8 cellular contexts compared by ENCODE assay signal in genomic region chr17:2302740-2303277, GRCh38. TPM values are rescaled to one million over a fixed set of nuclear protein-coding genes. Genes with fewer than 3 reads are reported as not detected.
DNase-seq lines count a peak whose midpoint lies in the region; ATAC-seq lines count a peak whose summit lies in the region.

No MANE protein-coding gene starts in this region.

- in situ Hi-C loops in KBM-7 (cut with MboI; ENCODE audit: low pct_unique_long_range_greater_than_20kb, low sequenced_read_pairs), result no loop called here

- peak overlapping the region; percentile 85 for H3K27ac Mint-ChIP-seq in activated T-helper 1 cell treated with anti-CD3 and anti-CD28 coated beads, Interleukin-12 subunit alpha, Interleukin-12 subunit beta, Interleukin-2, Interleukin-4 antibody, amounts not matched to agents 30 ng/mL and 10 ng/mL and 1 ng/mL, durations not matched to agents 14 hours and 24 hours and 36 hours
- peak overlapping the region; percentile 72 to 93 (median 88) for H3K27ac Mint-ChIP-seq in immature natural killer cell

- H3K9me3 Mint-ChIP-seq in activated T-helper 1 cell treated with anti-CD3 and anti-CD28 coated beads, Interleukin-12 subunit alpha, Interleukin-12 subunit beta, Interleukin-2, Interleukin-4 antibody, amounts not matched to agents 30 ng/mL and 10 ng/mL and 1 ng/mL, durations not matched to agents 14 hours and 24 hours and 36 hours, result no peaks in the 10 kb centered on the region
- H3K9me3 Mint-ChIP-seq in immature natural killer cell, result no peaks in the 10 kb centered on the region

- DNase-seq in activated T-helper 1 cell treated with anti-CD3 and anti-CD28 coated beads, Interleukin-12 subunit alpha, Interleukin-12 subunit beta, Interleukin-2, Interleukin-4 antibody, amounts not matched to agents 30 ng/mL and 10 ng/mL and 1 ng/mL, durations not matched to agents 14 hours and 24 hours and 36 hours (ENCODE audit: low spot score), result no peak
- DNase-seq in immature natural killer cell, result no peak
- peak in 2 of 49 donors; percentile 41 to 46 for DNase-seq in substantia nigra (lab: John Stamatoyannopoulos, UW)
- DNase-seq in KBM-7, result no peak
- no peak for DNase-seq in NK-92 treated with Interleukin-12 subunit alpha and Interleukin-12 subunit beta, amount 100 ng/mL, for 24 hours (lab: John Stamatoyannopoulos, UW)
- DNase-seq in stimulated activated CD4-positive, alpha-beta T cell treated with anti-CD3 and anti-CD28 coated beads, Interleukin-12 subunit alpha, Interleukin-12 subunit beta, amount 100 ng/mL, for 4 hours, result no peak

- H3K4me1 Mint-ChIP-seq in activated T-helper 1 cell treated with anti-CD3 and anti-CD28 coated beads, Interleukin-12 subunit alpha, Interleukin-12 subunit beta, Interleukin-2, Interleukin-4 antibody, amounts not matched to agents 30 ng/mL and 10 ng/mL and 1 ng/mL, durations not matched to agents 14 hours and 24 hours and 36 hours (ENCODE audit: low read depth), result peaks cover 46% of the 10 kb centered on the region
- peaks cover 41 to 53% of the 10 kb centered on the region in 2 donors for H3K4me1 Mint-ChIP-seq in immature natural killer cell

- peak; percentile 5 for ATAC-seq in HG02885 (IDR thresholded peaks at IDR 0.05; ENCODE audit: poor library complexity, unreplicated experiment)

- H3K27ac ChIP-seq in substantia nigra (ENCODE audit: low read depth, low read length, poor library complexity, severe bottlenecking), result peak overlapping the region; percentile 79

- H3K4me3 Mint-ChIP-seq in activated T-helper 1 cell treated with anti-CD3 and anti-CD28 coated beads, Interleukin-12 subunit alpha, Interleukin-12 subunit beta, Interleukin-2, Interleukin-4 antibody, amounts not matched to agents 30 ng/mL and 10 ng/mL and 1 ng/mL, durations not matched to agents 14 hours and 24 hours and 36 hours, result peak overlapping the region; percentile 92
- H3K4me3 Mint-ChIP-seq in immature natural killer cell, result peak overlapping the region; percentile 89 to 93 (median 92)

- H3K4me3 ChIP-seq in GM08714 (ENCODE audit: low read length), result peak overlapping the region; percentile 85

- H3K27me3 Mint-ChIP-seq in activated T-helper 1 cell treated with anti-CD3 and anti-CD28 coated beads, Interleukin-12 subunit alpha, Interleukin-12 subunit beta, Interleukin-2, Interleukin-4 antibody, amounts not matched to agents 30 ng/mL and 10 ng/mL and 1 ng/mL, durations not matched to agents 14 hours and 24 hours and 36 hours (ENCODE audit: insufficient read depth), result no peaks in the 10 kb centered on the region
- H3K27me3 Mint-ChIP-seq in immature natural killer cell (ENCODE audit: low read depth in 3 of 3), result peaks cover 3 to 8% (median 4%) of the 10 kb centered on the region in 3 donors

- H3K36me3 Mint-ChIP-seq in activated T-helper 1 cell treated with anti-CD3 and anti-CD28 coated beads, Interleukin-12 subunit alpha, Interleukin-12 subunit beta, Interleukin-2, Interleukin-4 antibody, amounts not matched to agents 30 ng/mL and 10 ng/mL and 1 ng/mL, durations not matched to agents 14 hours and 24 hours and 36 hours (ENCODE audit: low read depth), result peaks cover 28% of the 10 kb centered on the region
- H3K36me3 Mint-ChIP-seq in immature natural killer cell, result peaks cover 9 to 12% (median 10%) of the 10 kb centered on the region in 3 donors

- intact Hi-C loops in activated T-helper 1 cell treated with anti-CD3 and anti-CD28 coated beads, Interleukin-12 subunit alpha, Interleukin-12 subunit beta, Interleukin-2, Interleukin-4 antibody, amounts not matched to agents 30 ng/mL and 10 ng/mL and 1 ng/mL, durations not matched to agents 14 hours and 24 hours and 36 hours (cut with micrococcal nuclease), result loop anchor here (1.0 kb wide), 5 partner anchors 33 to 586 kb away; partner anchors contain the start of genes MNT and TSR1

RNA-seq across cellular contexts. Expression of gene SMG6, which starts 0.8 kb away (rescaled TPM):
- total RNA-seq in activated T-helper 1 cell treated with anti-CD3 and anti-CD28 coated beads, Interleukin-12 subunit alpha, Interleukin-12 subunit beta, Interleukin-2, Interleukin-4 antibody, amounts not matched to agents 30 ng/mL and 10 ng/mL and 1 ng/mL, durations not matched to agents 14 hours and 24 hours and 36 hours, result 35.3 and 39.5 TPM in 2 replicates
- 1 to 10 TPM; 1.6 to 9.8 (median 4.7) TPM for polyA plus RNA-seq in immature natural killer cell

RNA-seq across cellular contexts. Expression of gene SRR, which starts 0.9 kb away (rescaled TPM):
- 14.9 and 17.4 TPM in 2 replicates for total RNA-seq in activated T-helper 1 cell treated with anti-CD3 and anti-CD28 coated beads, Interleukin-12 subunit alpha, Interleukin-12 subunit beta, Interleukin-2, Interleukin-4 antibody, amounts not matched to agents 30 ng/mL and 10 ng/mL and 1 ng/mL, durations not matched to agents 14 hours and 24 hours and 36 hours
- 10 to 100 TPM in 1 of 3 donors, 1 to 10 TPM in 2; 6.6 to 13.9 (median 8.6) TPM for polyA plus RNA-seq in immature natural killer cell

RNA-seq across cellular contexts. Expression of gene TSR1, which starts 33.4 kb away (rescaled TPM):
- 91.3 and 92.9 TPM in 2 replicates for total RNA-seq in activated T-helper 1 cell treated with anti-CD3 and anti-CD28 coated beads, Interleukin-12 subunit alpha, Interleukin-12 subunit beta, Interleukin-2, Interleukin-4 antibody, amounts not matched to agents 30 ng/mL and 10 ng/mL and 1 ng/mL, durations not matched to agents 14 hours and 24 hours and 36 hours
- 10 to 100 TPM in 1 of 3 donors, 1 to 10 TPM in 2; 8.0 to 17.1 (median 9.5) TPM for polyA plus RNA-seq in immature natural killer cell

RNA-seq across cellular contexts. Expression of gene SGSM2, which starts 34.5 kb away (rescaled TPM):
- total RNA-seq in activated T-helper 1 cell treated with anti-CD3 and anti-CD28 coated beads, Interleukin-12 subunit alpha, Interleukin-12 subunit beta, Interleukin-2, Interleukin-4 antibody, amounts not matched to agents 30 ng/mL and 10 ng/mL and 1 ng/mL, durations not matched to agents 14 hours and 24 hours and 36 hours, result 39.1 and 45.9 TPM in 2 replicates
- 1 to 10 TPM; 1.6 to 8.9 (median 3.3) TPM for polyA plus RNA-seq in immature natural killer cell
